ENCODE assay signal across 16 cellular contexts in the genomic region with DNA sequence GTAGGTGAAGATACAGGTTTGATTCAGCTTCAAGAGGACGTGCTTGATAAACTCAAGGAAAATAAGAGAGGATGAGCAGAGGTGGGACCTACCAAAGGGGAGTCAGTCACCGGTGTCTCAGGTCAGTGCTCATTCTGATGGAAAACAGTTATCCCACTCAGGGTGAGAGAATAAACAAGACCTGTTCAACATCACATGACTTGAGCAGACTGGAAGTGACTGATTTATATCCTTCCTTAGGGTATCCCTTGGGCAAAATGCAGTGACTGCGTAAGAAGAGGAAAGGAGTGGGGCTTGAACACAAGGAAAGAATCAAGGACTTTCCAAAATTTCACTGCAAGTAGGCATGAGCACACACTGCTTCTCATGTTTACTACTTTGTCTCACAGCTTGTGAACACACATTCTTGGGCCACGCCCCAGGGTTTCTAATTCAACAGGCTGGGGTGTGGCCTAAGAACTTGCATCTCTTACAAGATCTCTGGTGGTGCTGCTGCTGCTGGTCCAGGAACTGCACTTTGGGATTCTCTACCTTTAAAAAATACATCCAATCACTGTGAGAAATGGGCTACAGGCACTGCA. TPM values are rescaled to one million over a fixed set of nuclear protein-coding genes. Genes with fewer than 3 reads are reported as not detected.
DNase-seq lines count a peak whose midpoint lies in the region; ATAC-seq, FAIRE-seq and TF ChIP-seq lines count a peak whose summit lies in the region.
"Had no signal": no experiment of that assay in that cellular context is flagged by ENCODE, and none has a peak within 500 bp of the region (broad histone marks: within the 10 kb centered on the region; RNA-seq: fewer than 3 reads in every experiment).

No MANE protein-coding gene starts in this region.

- H3K27ac Mint-ChIP-seq in chondrocyte (ENCODE audit: unreplicated experiment), result no peak overlapping the region
- no peak overlapping the region for H3K27ac Mint-ChIP-seq in naive thymus-derived CD4-positive, alpha-beta T cell
- H3K27ac Mint-ChIP-seq: activated naive CD8-positive, alpha-beta T cell treated with anti-CD3 and anti-CD28 coated beads for 36 hours; memory B cell had no signal

- no peak overlapping the region for H4K5ac ChIP-seq in mesendoderm (ENCODE audit: low read length)

- H3K9ac ChIP-seq in colonic mucosa (ENCODE audit: low read depth in 2 of 2, low read length in 2 of 2), result no peak overlapping the region
- H3K9ac ChIP-seq in mesendoderm (ENCODE audit: low read length), result no peak overlapping the region

- H3K18ac ChIP-seq in mesendoderm (ENCODE audit: low read length), result no peak overlapping the region

- peaks cover 44% of the 10 kb centered on the region for H3K4me1 Mint-ChIP-seq in chondrocyte (ENCODE audit: low read depth)
- H3K4me1 Mint-ChIP-seq in naive thymus-derived CD4-positive, alpha-beta T cell, result peaks cover 0 to 4% (median 0%) of the 10 kb centered on the region in 7 donors
- H3K4me1 Mint-ChIP-seq: activated naive CD8-positive, alpha-beta T cell treated with anti-CD3 and anti-CD28 coated beads for 36 hours; memory B cell had no signal

- POLR2A ChIA-PET in A549 (lab: Yijun Ruan, JAX), result no interaction called here
- POLR2A ChIA-PET in naive thymus-derived CD4-positive, alpha-beta T cell (lab: Charles Lee), result no interaction called here

- H3K36me3 ChIP-seq in colonic mucosa (no peaks in the 10 kb centered on the region), mesendoderm (ENCODE audit: control insufficient read depth, insufficient read depth, low read length) (no peaks in the 10 kb centered on the region)
- no peaks in the 10 kb centered on the region for H3K36me3 ChIP-seq in naive thymus-derived CD4-positive, alpha-beta T cell (ENCODE audit: control insufficient read depth in 2 of 3, insufficient read depth in 3 of 3, low read length in 3 of 3)

- no peaks in the 10 kb centered on the region for H3K27me3 ChIP-seq in colonic mucosa
- no peaks in the 10 kb centered on the region for H3K27me3 ChIP-seq in mesendoderm (ENCODE audit: insufficient read depth, low read length, poor library complexity)
- no peaks in the 10 kb centered on the region for H3K27me3 ChIP-seq in naive thymus-derived CD4-positive, alpha-beta T cell (ENCODE audit: control insufficient read depth in 2 of 2, insufficient read depth in 2 of 2, low read length in 2 of 2)

- TF ChIP-seq CTCF in A549 (IDR thresholded peaks at IDR 0.05) (no peak), colonic mucosa (IDR thresholded peaks at IDR 0.05) (no peak), chondrocyte (IDR thresholded peaks at IDR 0.05) (no peak)

- TF ChIP-seq EP300 in A549 (IDR thresholded peaks at IDR 0.05), result no peak

- H3K4me3 Mint-ChIP-seq in chondrocyte (ENCODE audit: unreplicated experiment), result no peak overlapping the region
- no peak overlapping the region for H3K4me3 Mint-ChIP-seq in naive thymus-derived CD4-positive, alpha-beta T cell
- H3K4me3 Mint-ChIP-seq: activated naive CD8-positive, alpha-beta T cell treated with anti-CD3 and anti-CD28 coated beads for 36 hours; memory B cell had no signal

- H2BK5ac ChIP-seq in mesendoderm (ENCODE audit: low read length), result no peak overlapping the region

- H3K4ac ChIP-seq in mesendoderm (ENCODE audit: low read depth, low read length), result no peak overlapping the region

- intact Hi-C loops in colonic mucosa (cut with DNase I), result no loop called here
- intact Hi-C loops in naive thymus-derived CD4-positive, alpha-beta T cell (cut with micrococcal nuclease), result no loop called here

- H2AK5ac ChIP-seq in mesendoderm (ENCODE audit: low read length), result no peak overlapping the region

- peak overlapping the region; percentile 14; the same call in 2 of the 3 replicates for H3K4me2 ChIP-seq in A549
- no peak overlapping the region for H3K4me2 ChIP-seq in mesendoderm (ENCODE audit: low read length)

- no peak for FAIRE-seq in A549 (lab: Jason Lieb, UNC)

- no peak overlapping the region for H2BK120ac ChIP-seq in mesendoderm (ENCODE audit: low read depth, low read length)

- no peak for TF ChIP-seq RAD21 in A549 (conservative IDR thresholded peaks at IDR 0.05 in 1 of 2, IDR thresholded peaks at IDR 0.05 in 1 of 2)

- H3K9me3 Mint-ChIP-seq in chondrocyte (ENCODE audit: low read depth), result peaks cover 18% of the 10 kb centered on the region
- H3K9me3 Mint-ChIP-seq in naive thymus-derived CD4-positive, alpha-beta T cell, result no peaks in the 10 kb centered on the region
- H3K9me3 Mint-ChIP-seq: activated naive CD8-positive, alpha-beta T cell treated with anti-CD3 and anti-CD28 coated beads for 36 hours had no signal

- H3K4me3 ChIP-seq in A549 (no peak overlapping the region), colonic mucosa (no peak overlapping the region), mesendoderm (ENCODE audit: low read length) (no peak overlapping the region)
- H3K4me3 ChIP-seq in naive thymus-derived CD4-positive, alpha-beta T cell (ENCODE audit: low read length), result no peak overlapping the region

- WGBS in A549 (ENCODE audit: missing lambda C conversion rate), result 74% methylated on average over 4 of the region's 4 CpGs
- WGBS in mesendoderm (ENCODE audit: extremely low coverage, insufficient coverage, low lambda C conversion rate), result no CpG with 5 or more reads among the region's 4 CpGs

- H3K9me3 ChIP-seq in A549 (0 out of 3 replicates have a peak, but pooled peaks cover 5% of the 10 kb centered on the region), colonic mucosa (no peaks in the 10 kb centered on the region)
- no peaks in the 10 kb centered on the region for H3K9me3 ChIP-seq in naive thymus-derived CD4-positive, alpha-beta T cell (ENCODE audit: control insufficient read depth in 2 of 3, low read length in 3 of 3)

- no peaks in the 10 kb centered on the region for H3K27me3 Mint-ChIP-seq in chondrocyte (ENCODE audit: low read depth)
- peaks cover 6 to 35% (median 13%) of the 10 kb centered on the region in 5 donors for H3K27me3 Mint-ChIP-seq in naive thymus-derived CD4-positive, alpha-beta T cell

- no peak overlapping the region; a peak in 1 of 6 replicates for H3K27ac ChIP-seq in A549
- H3K27ac ChIP-seq in colonic mucosa, result no peak overlapping the region
- no peak overlapping the region for H3K27ac ChIP-seq in mesendoderm (ENCODE audit: low read depth, low read length)
- no peak overlapping the region for H3K27ac ChIP-seq in naive thymus-derived CD4-positive, alpha-beta T cell (ENCODE audit: low read depth, low read length)

- TF ChIP-seq POLR2A in A549 (IDR thresholded peaks at IDR 0.05; ENCODE audit: low read length), result no peak

- DNase-seq in A549 (ENCODE audit: low read depth in 1 of 2, low spot score in 1 of 2), result peak in 1 of 2 experiments; percentile 62
- DNase-seq in LoVo (ENCODE audit: low spot score), result peak; percentile 35
- peak; percentile 68 for DNase-seq in colonic mucosa
- DNase-seq in mesendoderm, result peak; percentile 29
- no peak for DNase-seq in chondrocyte (ENCODE audit: low spot score)
- no peak for DNase-seq in Ammon's horn (ENCODE audit: low spot score)
- no peak for DNase-seq in stimulated activated CD4-positive, alpha-beta T cell treated with anti-CD3 and anti-CD28 coated beads, Interleukin-1b, Interleukin-23, amount 100 ng/mL, for 48 hours
- no peak for DNase-seq in naive thymus-derived CD4-positive, alpha-beta T cell
- DNase-seq: activated CD4-positive, CD25-positive, alpha-beta regulatory T cell; activated naive CD8-positive, alpha-beta T cell treated with anti-CD3 and anti-CD28 coated beads for 36 hours; NCI-H1105 treated with DMSO at 0.1 percent for 48 hours had no signal

- ATAC-seq in A549, result peak in 1 of 2 experiments; percentile 54; a peak in 3 of 6 replicates
- ATAC-seq in naive thymus-derived CD4-positive, alpha-beta T cell, result no peak

- H3K56ac ChIP-seq in mesendoderm (ENCODE audit: low read length), result no peak overlapping the region

- H2BK15ac ChIP-seq in mesendoderm (replicated peaks; ENCODE audit: low read depth), result no peak overlapping the region

- H3K4me1 ChIP-seq in A549 (peaks cover 44% of the 10 kb centered on the region), colonic mucosa (no peaks in the 10 kb centered on the region), mesendoderm (ENCODE audit: control insufficient read depth, low read depth, low read length) (peaks cover 4% of the 10 kb centered on the region)
- no peaks in the 10 kb centered on the region for H3K4me1 ChIP-seq in naive thymus-derived CD4-positive, alpha-beta T cell (ENCODE audit: control insufficient read depth in 2 of 2, insufficient read depth in 2 of 2, low read length in 2 of 2)

- no peak overlapping the region for H3K23ac ChIP-seq in mesendoderm (ENCODE audit: low read length)

- no peak overlapping the region for H4K8ac ChIP-seq in mesendoderm (ENCODE audit: low read depth, low read length)

- CTCF ChIA-PET in A549 (lab: Yijun Ruan, JAX), result interaction anchor here (0.9 to 2.0 kb wide), 4 partner anchors 10 to 42 kb away, joined by 3 to 6 read pairs (median 4); no protein-coding TSS in a partner anchor
- CTCF ChIA-PET in naive thymus-derived CD4-positive, alpha-beta T cell (lab: Charles Lee), result no interaction called here

- no peaks in the 10 kb centered on the region for H3K79me1 ChIP-seq in mesendoderm (ENCODE audit: low read length)

- peaks cover 1% of the 10 kb centered on the region for H3K36me3 Mint-ChIP-seq in chondrocyte (ENCODE audit: low read depth)
- H3K36me3 Mint-ChIP-seq in naive thymus-derived CD4-positive, alpha-beta T cell, result no peaks in the 10 kb centered on the region
- H3K36me3 Mint-ChIP-seq: activated naive CD8-positive, alpha-beta T cell treated with anti-CD3 and anti-CD28 coated beads for 36 hours; memory B cell had no signal

- H3K79me2 ChIP-seq in mesendoderm (ENCODE audit: control insufficient read depth, insufficient read depth, low read length), result no peaks in the 10 kb centered on the region

RNA-seq across cellular contexts. Expression of a gene that starts 11.6 kb away (rescaled TPM):
- 136 and 179 TPM in 2 replicates for polyA plus RNA-seq in A549 (2011; rRNA removed)
- 417 and 498 TPM in 2 replicates for polyA plus RNA-seq in A549 (2012; cell fraction: cytosol; rRNA removed)
- polyA plus RNA-seq in A549 (2012; cell fraction: nucleus; rRNA removed), result 319 and 414 TPM in 2 replicates
- polyA plus RNA-seq in A549 (2017; fragmentation: RNase III; extraction: RNeasy Plus Mini Kit Qiagen cat#74134 plus additional on column Dnase treatment), result 229 to 259 TPM (median 238 TPM) in 3 replicates
- 217 and 218 TPM in 2 replicates for polyA minus RNA-seq in A549 (2011; rRNA and poly(A)+ RNA removed)
- 100 to 1,000 TPM; 606 to 666 TPM for total RNA-seq in colonic mucosa
- polyA plus RNA-seq in mesendoderm (2013, experiment 1 of 2), result 24.4 TPM
- 24.4 TPM for polyA plus RNA-seq in mesendoderm (2013, experiment 2 of 2)
- total RNA-seq in chondrocyte, result 452 to 487 TPM (median 481 TPM) in 3 replicates
- total RNA-seq in naive thymus-derived CD4-positive, alpha-beta T cell, result 100 to 1,000 TPM in 1 of 5 experiments, 10 to 100 TPM in 3, 1 to 10 TPM in 1; 1.7 to 520 (median 22.2) TPM
- 1 to 10 TPM; 2.5 to 5.5 TPM for polyA plus RNA-seq in naive thymus-derived CD4-positive, alpha-beta T cell

RNA-seq across cellular contexts. Expression of a gene that starts 20.4 kb away (rescaled TPM):
- polyA plus RNA-seq in A549 (2011; rRNA removed) (not detected in 2 replicates), A549 (2017; fragmentation: RNase III; extraction: RNeasy Plus Mini Kit Qiagen cat#74134 plus additional on column Dnase treatment) (not detected in 3 replicates)
- polyA plus RNA-seq in A549 (2012; cell fraction: cytosol; rRNA removed), result not detected in 2 replicates
- not detected in 2 replicates for polyA plus RNA-seq in A549 (2012; cell fraction: nucleus; rRNA removed)
- polyA minus RNA-seq in A549 (2011; rRNA and poly(A)+ RNA removed), result not detected in 2 replicates
- total RNA-seq in colonic mucosa (not detected), chondrocyte (not detected in 3 replicates)
- polyA plus RNA-seq in mesendoderm (2013, experiment 1 of 2), result not detected
- polyA plus RNA-seq in mesendoderm (2013, experiment 2 of 2), result 0.03 TPM
- not detected for total RNA-seq in naive thymus-derived CD4-positive, alpha-beta T cell
- polyA plus RNA-seq in naive thymus-derived CD4-positive, alpha-beta T cell, result not detected
- total RNA-seq: activated naive CD8-positive, alpha-beta T cell treated with anti-CD3 and anti-CD28 coated beads for 36 hours; subcutaneous adipose tissue had no signal
- polyA plus RNA-seq: AG04450 had no signal

RNA-seq across cellular contexts. Expression of a gene that starts 57.8 kb away (rescaled TPM):
- polyA plus RNA-seq in A549 (2011; rRNA removed), result not detected in 2 replicates
- not detected in 2 replicates for polyA plus RNA-seq in A549 (2012; cell fraction: cytosol; rRNA removed)
- polyA plus RNA-seq in A549 (2012; cell fraction: nucleus; rRNA removed), result not detected in 2 replicates
- polyA plus RNA-seq in A549 (2017; fragmentation: RNase III; extraction: RNeasy Plus Mini Kit Qiagen cat#74134 plus additional on column Dnase treatment), result not detected in 3 replicates
- polyA minus RNA-seq in A549 (2011; rRNA and poly(A)+ RNA removed), result not detected in 2 replicates
- not detected for total RNA-seq in colonic mucosa
- not detected for polyA plus RNA-seq in mesendoderm (2013, experiment 1 of 2)
- polyA plus RNA-seq in mesendoderm (2013, experiment 2 of 2), result not detected
- not detected in 3 replicates for total RNA-seq in chondrocyte
- total RNA-seq in naive thymus-derived CD4-positive, alpha-beta T cell, result not detected
- not detected for polyA plus RNA-seq in naive thymus-derived CD4-positive, alpha-beta T cell
- total RNA-seq: activated naive CD8-positive, alpha-beta T cell treated with anti-CD3 and anti-CD28 coated beads for 36 hours; omental fat pad; subcutaneous adipose tissue had no signal
- polyA plus RNA-seq: AG04450, esophagus had no signal

Comparison
In these comparisons a context has a peak if more than half of its experiments do, and no peak if none do; other contexts are left out.
1. DNase-seq: peak in LoVo (single experiment), colonic mucosa (single experiment) and mesendoderm (single experiment); none in chondrocyte (single experiment), Ammon's horn (single experiment), stimulated activated CD4-positive, alpha-beta T cell treated with anti-CD3 and anti-CD28 coated beads, Interleukin-1b, Interleukin-23, amount 100 ng/mL, for 48 hours (single experiment) and naive thymus-derived CD4-positive, alpha-beta T cell (0 of 9).